8 cellular contexts compared by ENCODE assay signal in the genomic region with DNA sequence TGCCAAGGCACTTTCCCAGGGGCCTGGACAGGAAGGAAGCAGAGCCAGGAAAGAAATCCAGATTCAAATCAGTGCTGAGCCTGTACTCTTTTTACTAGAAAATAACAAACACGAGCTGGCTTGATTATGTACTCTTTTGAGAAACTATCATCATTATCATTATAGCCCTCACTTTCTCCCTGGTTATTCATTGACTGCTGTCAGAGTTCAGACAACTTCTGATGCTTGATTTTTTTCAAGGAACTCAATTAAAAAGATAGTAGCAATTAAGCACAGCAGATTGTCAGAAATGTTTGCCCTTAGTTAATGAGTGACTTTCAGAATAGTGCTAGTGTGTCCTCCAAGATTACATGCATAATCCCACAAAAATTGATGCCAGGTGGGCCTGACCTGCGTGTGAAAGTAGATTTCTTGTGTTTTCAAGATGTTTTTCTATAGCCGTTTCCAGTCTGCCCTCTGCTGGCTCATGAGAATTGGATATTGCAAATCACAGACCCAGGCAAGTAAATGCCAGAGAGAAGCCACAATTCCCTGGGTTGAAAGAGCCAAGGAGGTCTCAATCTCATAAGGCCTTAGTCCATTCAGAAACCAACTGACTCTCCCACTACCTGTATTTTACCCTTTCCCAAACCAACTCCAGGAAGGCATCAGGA. TPM values are rescaled to one million over a fixed set of nuclear protein-coding genes. Genes with fewer than 3 reads are reported as not detected.
DNase-seq lines count a peak whose midpoint lies in the region; ATAC-seq, FAIRE-seq and TF ChIP-seq lines count a peak whose summit lies in the region.

No MANE protein-coding gene starts in this region.

- TF ChIP-seq CTCF in BJ (IDR thresholded peaks at IDR 0.05; ENCODE audit: insufficient read depth, low read depth, low read length), result peak; percentile 42; the same call in 1 of the 2 replicates
- peak; percentile 63 for TF ChIP-seq CTCF in PC-3 (conservative IDR thresholded peaks at IDR 0.05; ENCODE audit: low read depth, low read length)
- TF ChIP-seq CTCF in CD4-positive, alpha-beta T cell (IDR thresholded peaks at IDR 0.05), result no peak

- H3K36me3 Mint-ChIP-seq in CD4-positive, alpha-beta T cell (ENCODE audit: low read depth), result no peaks in the 10 kb centered on the region

- BruUV-seq in PC-3 (replicated peaks; lab: Mats Ljungman, UMichigan), result no TSS peak

- H3K4me1 ChIP-seq in PC-3 (ENCODE audit: insufficient read depth, low read length), result no peaks in the 10 kb centered on the region

- H2AFZ ChIP-seq in PC-3 (ENCODE audit: low read length), result peak overlapping the region; percentile 27; the same call in 1 of the 2 replicates

- H3K9me3 ChIP-seq in PC-3 (ENCODE audit: low read length), result no peaks in the 10 kb centered on the region
- no peaks in the 10 kb centered on the region for H3K9me3 ChIP-seq in CD4-positive, alpha-beta T cell (ENCODE audit: control insufficient read depth, low read length)

- intact Hi-C loops in PC-3 (cut with micrococcal nuclease), result no loop called here
- intact Hi-C loops in CD4-positive, alpha-beta T cell (cut with DNase I, micrococcal nuclease), result loop anchor here in 1 of 2 experiments (5.0 kb wide), 1 partner anchor 1919 kb away; no protein-coding TSS in a partner anchor

- H3K9ac ChIP-seq in PC-3 (ENCODE audit: low read length), result no peak overlapping the region

- peak; percentile 86 for FAIRE-seq in islet of Langerhans (lab: Jason Lieb, UNC)

- H3K4me3 ChIP-seq in BJ (ENCODE audit: low read depth, low read length), result no peak overlapping the region
- H3K4me3 ChIP-seq in PC-3 (ENCODE audit: low read length), result no peak overlapping the region

- no peaks in the 10 kb centered on the region for H3K27me3 Mint-ChIP-seq in CD4-positive, alpha-beta T cell

- ATAC-seq in GM21360 (IDR thresholded peaks at IDR 0.05; ENCODE audit: unreplicated experiment) (peak; percentile 89), PC-3 (peak; percentile 35; the same call in 1 of the 2 replicates), GM19035 (IDR thresholded peaks at IDR 0.05; ENCODE audit: unreplicated experiment) (no peak)
- ATAC-seq in CD4-positive, alpha-beta T cell (ENCODE audit: poor library complexity), result no peak

- H3K79me2 ChIP-seq in PC-3 (ENCODE audit: low read length), result no peaks in the 10 kb centered on the region

- POLR2A ChIA-PET in BJ (lab: Charles Lee), result no interaction called here
- POLR2A ChIA-PET in PC-3 (lab: Charles Lee; ENCODE audit: unreplicated experiment), result no interaction called here
- POLR2A ChIA-PET in CD4-positive, alpha-beta T cell (lab: Charles Lee), result no interaction called here

- no peaks in the 10 kb centered on the region for H4K20me1 ChIP-seq in PC-3 (ENCODE audit: low read length)

- H3K27me3 ChIP-seq in BJ (ENCODE audit: control insufficient read depth, insufficient read depth, low read length), result no peaks in the 10 kb centered on the region
- no peaks in the 10 kb centered on the region for H3K27me3 ChIP-seq in PC-3 (ENCODE audit: low read length)
- no peaks in the 10 kb centered on the region for H3K27me3 ChIP-seq in CD4-positive, alpha-beta T cell (ENCODE audit: control insufficient read depth, insufficient read depth, low read length)

- CTCF ChIA-PET in BJ (lab: Yijun Ruan, JAX) (no interaction called here), PC-3 (lab: Charles Lee) (no interaction called here)
- CTCF ChIA-PET in CD4-positive, alpha-beta T cell (lab: Charles Lee), result no interaction called here

- no peak overlapping the region for H3K27ac ChIP-seq in PC-3 (ENCODE audit: low read length)
- H3K27ac ChIP-seq in CD4-positive, alpha-beta T cell (ENCODE audit: low read depth, low read length), result no peak overlapping the region

- no peaks in the 10 kb centered on the region for H3K9me3 Mint-ChIP-seq in CD4-positive, alpha-beta T cell

- no peak overlapping the region for H3K4me2 ChIP-seq in PC-3 (ENCODE audit: low read length)

- no peaks in the 10 kb centered on the region for H3K9me2 ChIP-seq in PC-3 (replicated peaks; ENCODE audit: low read length)

- no peak overlapping the region for H3K4me3 Mint-ChIP-seq in CD4-positive, alpha-beta T cell

- H3K36me3 ChIP-seq in BJ (ENCODE audit: control insufficient read depth, insufficient read depth, low read length) (no peaks in the 10 kb centered on the region), PC-3 (ENCODE audit: low read depth, low read length) (no peaks in the 10 kb centered on the region)

- no peaks in the 10 kb centered on the region for H3F3A ChIP-seq in PC-3 (ENCODE audit: low read length, unreplicated experiment)

- H3K4me1 Mint-ChIP-seq in CD4-positive, alpha-beta T cell (ENCODE audit: low read depth), result no peaks in the 10 kb centered on the region

- H3K27ac Mint-ChIP-seq in CD4-positive, alpha-beta T cell, result no peak overlapping the region

- DNase-seq in BJ (ENCODE audit: low read depth), result no peak
- peak; percentile 36 for DNase-seq in PC-3
- no peak for DNase-seq in activated CD4-positive, alpha-beta T cell treated with anti-CD3 and anti-CD28 coated beads, Interleukin-2, amount 50 U/mL, for 4 hours
- no peak for DNase-seq in CD4-positive, alpha-beta T cell
- no peak for DNase-seq in central memory CD4-positive, alpha-beta T cell

RNA-seq across cellular contexts. Expression of gene PNPLA4, which starts 14.3 kb away (rescaled TPM):
- polyA plus RNA-seq in BJ (2011; rRNA removed), result 20.1 and 26.0 TPM in 2 replicates
- 8.4 and 9.0 TPM in 2 replicates for polyA minus RNA-seq in BJ (2011; rRNA and poly(A)+ RNA removed)
- total RNA-seq in PC-3 (2014; rRNA removed), result 22.2 and 29.4 TPM in 2 replicates
- total RNA-seq in CD4-positive, alpha-beta T cell, result 1 to 10 TPM; 1.9 to 2.1 TPM

Comparison
In these comparisons a context has a peak if more than half of its experiments do, and no peak if none do; other contexts are left out.
1. ATAC-seq: peak in GM21360 (single experiment) and PC-3 (single experiment); none in GM19035 (single experiment) and CD4-positive, alpha-beta T cell (single experiment).